Comparison of ENCODE assay signal across 25 cellular contexts in the genomic region with DNA sequence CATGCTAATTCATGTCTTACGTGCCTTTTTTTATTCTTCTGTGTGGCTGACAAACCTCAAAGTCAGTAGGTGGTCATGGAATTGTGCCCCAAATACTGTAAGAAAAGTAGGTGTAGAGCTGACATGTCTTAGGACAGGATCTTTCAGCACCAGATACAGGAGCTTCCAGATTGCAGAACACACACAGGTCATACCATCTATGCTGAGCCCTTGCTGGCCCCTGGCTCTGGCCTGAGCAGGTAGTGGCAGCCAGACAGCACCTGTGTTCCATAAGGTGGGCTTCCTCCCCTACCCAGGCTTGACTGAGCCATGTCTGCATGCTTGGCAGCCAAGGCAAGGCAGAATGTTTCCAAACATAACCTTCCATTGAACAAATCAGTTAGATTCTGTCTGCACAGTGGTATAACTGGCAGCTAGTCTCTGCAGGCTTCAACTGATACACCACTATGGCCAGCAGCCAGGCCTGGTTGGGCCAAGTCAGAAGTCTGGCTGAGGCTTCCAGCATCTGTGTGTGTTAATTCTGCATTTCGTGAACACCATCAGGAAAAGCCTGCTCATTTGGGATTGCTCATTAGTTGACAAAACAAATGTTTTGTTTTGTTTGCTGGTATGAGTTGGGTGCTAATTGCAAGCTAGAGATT.
A peak's percentile ranks its signal among the peaks of the same experiment; 100 is the strongest.
DNase-seq lines count a peak whose midpoint lies in the region; ATAC-seq, FAIRE-seq and TF ChIP-seq lines count a peak whose summit lies in the region.
"Had no signal": no experiment of that assay in that cellular context is flagged by ENCODE, and none has a peak within 500 bp of the region (broad histone marks: within the 10 kb centered on the region; RNA-seq: fewer than 3 reads in every experiment).

No MANE protein-coding gene starts in this region.

- no peak overlapping the region for H4K5ac ChIP-seq in H1 (ENCODE audit: insufficient read length, low read depth, low read length)

- FAIRE-seq in H1 (lab: Jason Lieb, UNC): no peak
- FAIRE-seq: A204.1, GM18507 had no signal

- POLR2A ChIA-PET in H1 (lab: Charles Lee; ENCODE audit: partially characterized antibody): no interaction called here

- no peak overlapping the region for H3K4me3 ChIP-seq in heart left ventricle
- H3K4me3 ChIP-seq in left ventricle myocardium inferior: no peak overlapping the region
- no peak overlapping the region for H3K4me3 ChIP-seq in Loucy (ENCODE audit: low read length, poor library complexity, severe bottlenecking)
- no peak overlapping the region for H3K4me3 ChIP-seq in H1 (ENCODE audit: extremely low read depth in 1 of 4, insufficient read depth in 2 of 4, low read depth in 3 of 4, low read length in 4 of 4)
- H3K4me3 ChIP-seq: HAP-1, SJCRH30 had no signal

- peak in 3 of 4 donors; percentile 48 to 77 (median 55) for ATAC-seq in heart left ventricle
- ATAC-seq: Panc1, SK-N-SH treated with all-trans-retinoic acid at 6 μM for 48 hours had no signal

- no peak overlapping the region for H4K91ac ChIP-seq in H1 (replicated peaks; ENCODE audit: insufficient read length, low read length)

- TF ChIP-seq POLR2A in heart left ventricle (IDR thresholded peaks at IDR 0.05) (no peak), H1 (IDR thresholded peaks at IDR 0.05; ENCODE audit: control extremely low read depth in 1 of 2, low read depth in 2 of 2, low read length in 2 of 2) (no peak)

- intact Hi-C loops in heart left ventricle (cut with DNase I): no loop called here
- intact Hi-C loops in left ventricle myocardium inferior (cut with micrococcal nuclease): no loop called here

- H2BK20ac ChIP-seq in H1 (ENCODE audit: low read length): no peak overlapping the region

- H3K9ac ChIP-seq in Loucy (ENCODE audit: low read depth, low read length, poor library complexity, severe bottlenecking) (no peak overlapping the region), H1 (replicated peaks in 1 of 4; ENCODE audit: extremely low read depth in 1 of 4, low read depth in 3 of 4, low read length in 3 of 4) (no peak overlapping the region)

- no peak overlapping the region for H2BK5ac ChIP-seq in H1 (ENCODE audit: low read depth, low read length)

- H3K14ac ChIP-seq in H1 (ENCODE audit: insufficient read length): no peak overlapping the region

- no peak overlapping the region for H3K56ac ChIP-seq in H1 (replicated peaks; ENCODE audit: insufficient read length, low read depth, low read length)

- TF ChIP-seq RAD21 in H1 (IDR thresholded peaks at IDR 0.05 in 1 of 2, conservative IDR thresholded peaks at IDR 0.05 in 1 of 2; ENCODE audit: low read depth in 2 of 2, low read length in 2 of 2): no peak

- no peak overlapping the region for H3K4me2 ChIP-seq in Loucy (ENCODE audit: low read depth, low read length, poor library complexity, severe bottlenecking)
- H3K4me2 ChIP-seq in H1 (ENCODE audit: insufficient read depth in 1 of 2, low read depth in 2 of 2, low read length in 2 of 2): no peak overlapping the region

- no peaks in the 10 kb centered on the region for H3F3A ChIP-seq in Loucy (ENCODE audit: low read depth)

- H3K36me3 ChIP-seq in heart left ventricle (no peaks in the 10 kb centered on the region), left ventricle myocardium inferior (no peaks in the 10 kb centered on the region), Loucy (ENCODE audit: insufficient read depth, low read length) (no peaks in the 10 kb centered on the region), H1 (ENCODE audit: control insufficient read depth in 2 of 4, insufficient read depth in 4 of 4, low read length in 3 of 4) (no peaks in the 10 kb centered on the region)
- H3K36me3 ChIP-seq: HAP-1, SJCRH30 had no signal

- H2AFZ ChIP-seq in Loucy (ENCODE audit: low read length) (peak overlapping the region; percentile 13; the same call in 1 of the 2 replicates), H1 (ENCODE audit: low read length) (peak overlapping the region; percentile 21; the same call in 1 of the 2 replicates)

- no peak overlapping the region for H2AK5ac ChIP-seq in H1 (ENCODE audit: low read depth, low read length)

- TF ChIP-seq CTCF in heart left ventricle (IDR thresholded peaks at IDR 0.05) (no peak), left ventricle myocardium inferior (IDR thresholded peaks at IDR 0.05; ENCODE audit: borderline replicate concordance) (no peak), Loucy (conservative IDR thresholded peaks at IDR 0.05; ENCODE audit: low read length) (no peak), H1 (IDR thresholded peaks at IDR 0.05; ENCODE audit: control extremely low read depth in 1 of 3, insufficient read depth in 1 of 3, low read depth in 1 of 3, low read length in 3 of 3) (no peak)

- H2BK15ac ChIP-seq in H1 (ENCODE audit: low read length): no peak overlapping the region

- H4K8ac ChIP-seq in H1 (ENCODE audit: extremely low read depth, insufficient read depth, low read length): no peak overlapping the region

- no peak overlapping the region for H3K23ac ChIP-seq in H1 (ENCODE audit: insufficient read length)

- CTCF ChIA-PET in H1 (lab: Charles Lee; ENCODE audit: partially characterized antibody): interaction anchor here (1.3 kb wide), 1 partner anchor 335 kb away, joined by 3 read pairs; no protein-coding TSS in a partner anchor

- 53 to 62% (median 57%) methylated on average over 2 of the region's 2 CpGs for WGBS in heart left ventricle, 4 donors
- 76% methylated on average over 2 of the region's 2 CpGs; no CpG with 5 or more reads in 1 of the 2 experiments for WGBS in H1 (ENCODE audit: extremely low coverage in 1 of 2, insufficient coverage in 1 of 2, insufficient read length in 1 of 2, insufficient replicate concordance in 2 of 2, low coverage in 1 of 2, low lambda C conversion rate in 2 of 2, missing lambda C conversion rate in 1 of 2), 2 experiments

- H3K79me1 ChIP-seq in H1 (ENCODE audit: low read depth, low read length): no peaks in the 10 kb centered on the region

- H4K20me1 ChIP-seq in Loucy (ENCODE audit: insufficient read depth, low read length, poor library complexity, severe bottlenecking) (no peaks in the 10 kb centered on the region), H1 (replicated peaks in 1 of 2; ENCODE audit: control insufficient read depth in 1 of 2, insufficient read depth in 2 of 2, low read length in 2 of 2) (no peaks in the 10 kb centered on the region)

- no peaks in the 10 kb centered on the region for H3K9me2 ChIP-seq in Loucy (replicated peaks; ENCODE audit: low read depth, low read length)

- no peak overlapping the region for H2BK120ac ChIP-seq in H1 (replicated peaks; ENCODE audit: low read depth, low read length)

- no peak overlapping the region for H3K18ac ChIP-seq in H1 (ENCODE audit: extremely low read depth, low read length)

- H3K4ac ChIP-seq in H1 (replicated peaks; ENCODE audit: insufficient read length, low read depth, low read length): no peak overlapping the region

- DNase-seq in heart left ventricle: peak in 1 of 5 donors; percentile 51
- no peak for DNase-seq in left ventricle myocardium inferior
- no peak for DNase-seq in H1 (ENCODE audit: low read depth in 1 of 2, low spot score in 2 of 2)
- DNase-seq in pons (ENCODE audit: low spot score): peak; percentile 7
- DNase-seq in GM03348 (ENCODE audit: low spot score): no peak
- DNase-seq in HuH-7.5 (ENCODE audit: low spot score): no peak
- no peak for DNase-seq in hippocampal formation (lab: John Stamatoyannopoulos, UW)
- DNase-seq: AML-193; C1 segment of cervical spinal cord; CD4-positive, alpha-beta memory T cell; COR-L47; EL; HFFc6; IMR-90; KG1; MM.1S; NCI-H2029 treated with DMSO at 0.1 percent for 48 hours; NCI-H526 treated with DMSO at 0.1 percent for 48 hours; SJCRH30 had no signal

- H3K79me2 ChIP-seq in Loucy (ENCODE audit: insufficient read depth, low read length) (no peaks in the 10 kb centered on the region), H1 (ENCODE audit: control insufficient read depth in 1 of 2, insufficient read depth in 2 of 2, low read length in 2 of 2) (no peaks in the 10 kb centered on the region)

- H3K9me3 ChIP-seq in heart left ventricle: no peaks in the 10 kb centered on the region
- no peaks in the 10 kb centered on the region for H3K9me3 ChIP-seq in left ventricle myocardium inferior (replicated peaks)
- H3K9me3 ChIP-seq in Loucy (ENCODE audit: insufficient read depth, low read depth, low read length): no peaks in the 10 kb centered on the region
- H3K9me3 ChIP-seq in H1 (ENCODE audit: insufficient read depth in 2 of 2, low read depth in 1 of 2, low read length in 1 of 2): no peaks in the 10 kb centered on the region
- H3K9me3 ChIP-seq: HAP-1, SJCRH30 had no signal

- H3K27me3 ChIP-seq in heart left ventricle: peaks cover 0 to 16% (median 0%) of the 10 kb centered on the region in 9 donors
- peaks cover 16% of the 10 kb centered on the region for H3K27me3 ChIP-seq in left ventricle myocardium inferior (ENCODE audit: low read depth)
- no peaks in the 10 kb centered on the region for H3K27me3 ChIP-seq in Loucy (ENCODE audit: insufficient read depth, low read length, poor library complexity, severe bottlenecking)
- H3K27me3 ChIP-seq in H1 (replicated peaks in 1 of 4; ENCODE audit: control insufficient read depth in 3 of 4, extremely low read depth in 1 of 4, insufficient read depth in 3 of 4, low read length in 3 of 4): no peaks in the 10 kb centered on the region

- no peaks in the 10 kb centered on the region for H3K23me2 ChIP-seq in H1 (ENCODE audit: low read depth, low read length)

- no peak overlapping the region for H3K27ac ChIP-seq in heart left ventricle
- H3K27ac ChIP-seq in left ventricle myocardium inferior (replicated peaks): no peak overlapping the region
- no peak overlapping the region for H3K27ac ChIP-seq in H1 (ENCODE audit: low read depth, low read length)
- H3K27ac ChIP-seq: SJCRH30 had no signal

- no peak for TF ChIP-seq EP300 in H1 (IDR thresholded peaks at IDR 0.05; ENCODE audit: borderline replicate concordance in 1 of 2, low read depth in 2 of 2, low read length in 2 of 2)

- no peak overlapping the region for H2BK12ac ChIP-seq in H1 (ENCODE audit: low read depth, low read length)

- H3K4me1 ChIP-seq in heart left ventricle: no peaks in the 10 kb centered on the region
- no peaks in the 10 kb centered on the region for H3K4me1 ChIP-seq in left ventricle myocardium inferior
- peaks cover 10% of the 10 kb centered on the region for H3K4me1 ChIP-seq in Loucy (ENCODE audit: insufficient read depth, low read length, poor library complexity, severe bottlenecking)
- H3K4me1 ChIP-seq in H1 (replicated peaks in 1 of 4; ENCODE audit: control insufficient read depth in 3 of 4, insufficient read depth in 4 of 4, low read length in 3 of 4): peaks cover 0 to 8% (median 5%) of the 10 kb centered on the region in 4 experiments; a peak in 6 of 7 replicates
- H3K4me1 ChIP-seq: HAP-1, SJCRH30 had no signal

TF ChIP-seq in H1, 55 proteins besides CTCF, POLR2A, EP300 and RAD21:
- no peak for TF ChIP-seq CREB1 (IDR thresholded peaks at IDR 0.05)
